ENCODE assay signal across 1 cellular context in genomic region chr14:106638786-106639452, GRCh38.
TF ChIP-seq lines count a peak whose summit lies in the region.

No MANE protein-coding gene starts in this region.

TF ChIP-seq in GM12878, 131 proteins besides CTCF, POLR2A, EP300 and RAD21:
- TF ChIP-seq TCF3 (IDR thresholded peaks at IDR 0.05; ENCODE audit: borderline replicate concordance, insufficient read depth, low read depth, low read length) = peak; percentile 78
- TF ChIP-seq BHLHE40 (IDR thresholded peaks at IDR 0.05; ENCODE audit: borderline replicate concordance in 1 of 2, low read depth in 2 of 2, low read length in 1 of 2) = peak in 1 of 2 experiments; percentile 53; a peak in 1 of 4 replicates
- TF ChIP-seq TCF12 (IDR thresholded peaks at IDR 0.05; ENCODE audit: low read depth, low read length) = peak; percentile 70; the same call in 1 of the 2 replicates
- peak; percentile 43 for TF ChIP-seq MYC (IDR thresholded peaks at IDR 0.05; ENCODE audit: insufficient read depth, insufficient read length, insufficient replicate concordance, low read length, severe bottlenecking)
- TF ChIP-seq NR2F1 (conservative IDR thresholded peaks at IDR 0.05) = peak; percentile 43; the same call in 1 of the 2 replicates
